Comparison of ENCODE assay signal across 21 cellular contexts in genomic region chr12:28750946-28751714, GRCh38.
"Had no signal": no experiment of that assay in that cellular context is flagged by ENCODE, and none has a peak within 500 bp of the region (broad histone marks: within the 10 kb centered on the region; RNA-seq: fewer than 3 reads in every experiment).

No MANE protein-coding gene starts in this region.

- H3K4me3 ChIP-seq: coronary artery, lung, upper lobe of right lung had no signal

- H3K9me3 ChIP-seq: upper lobe of right lung had no signal

- H3K4me1 ChIP-seq: upper lobe of right lung had no signal

- H3K9me3 Mint-ChIP-seq: activated naive CD8-positive, alpha-beta T cell treated with anti-CD3 and anti-CD28 coated beads for 36 hours; central memory CD8-positive, alpha-beta T cell had no signal

- ATAC-seq: left colon, upper lobe of right lung had no signal

- H3K4me1 Mint-ChIP-seq: activated naive CD8-positive, alpha-beta T cell treated with anti-CD3 and anti-CD28 coated beads for 36 hours; brain; central memory CD8-positive, alpha-beta T cell; nephron progenitor cell had no signal

- H3K27ac Mint-ChIP-seq: activated naive CD8-positive, alpha-beta T cell treated with anti-CD3 and anti-CD28 coated beads for 36 hours; activated T-helper 1 cell treated with anti-CD3 and anti-CD28 coated beads, Interleukin-12 subunit alpha, Interleukin-12 subunit beta, Interleukin-2, Interleukin-4 antibody, amounts not matched to agents 30 ng/mL and 10 ng/mL and 1 ng/mL, durations not matched to agents 14 hours and 24 hours and 36 hours; brain; mesothelial cell of epicardium; nephron progenitor cell; progenitor cell of endocrine pancreas had no signal

- H3K27ac ChIP-seq: coronary artery, upper lobe of right lung, WERI-Rb-1 had no signal

- H3K4me3 Mint-ChIP-seq: activated naive CD8-positive, alpha-beta T cell treated with anti-CD3 and anti-CD28 coated beads for 36 hours; activated T-helper 1 cell treated with anti-CD3 and anti-CD28 coated beads, Interleukin-12 subunit alpha, Interleukin-12 subunit beta, Interleukin-2, Interleukin-4 antibody, amounts not matched to agents 30 ng/mL and 10 ng/mL and 1 ng/mL, durations not matched to agents 14 hours and 24 hours and 36 hours; brain; central memory CD8-positive, alpha-beta T cell; mesothelial cell of epicardium; nephron progenitor cell had no signal

- H3K27me3 ChIP-seq: upper lobe of right lung had no signal

- DNase-seq: activated CD4-positive, alpha-beta T cell treated with anti-CD3 and anti-CD28 coated beads, Interleukin-2, amount 50 U/mL, for 4 hours; activated naive CD8-positive, alpha-beta T cell treated with anti-CD3 and anti-CD28 coated beads for 36 hours; islet precursor cell; left colon; nephron progenitor cell; nucleus accumbens; stimulated activated CD4-positive, alpha-beta T cell treated with anti-CD3 and anti-CD28 coated beads, Interleukin-12 subunit alpha, Interleukin-12 subunit beta, amount 100 ng/mL, for 4 hours; stimulated activated CD4-positive, alpha-beta T cell treated with anti-CD3 and anti-CD28 coated beads, Interleukin-1b, Interleukin-23, amount 100 ng/mL, for 48 hours; stimulated activated CD8-positive, alpha-beta memory T cell treated with anti-CD3 and anti-CD28 coated beads, Interleukin-4, amount 100 ng/mL, for 48 hours; stimulated activated naive CD4-positive, alpha-beta T cell; SW 1271; T-helper 2 cell; upper lobe of right lung; WERI-Rb-1 had no signal

- H3K36me3 Mint-ChIP-seq: brain had no signal

- H3K36me3 ChIP-seq: upper lobe of right lung, WERI-Rb-1 had no signal

- H3K27me3 Mint-ChIP-seq: activated naive CD8-positive, alpha-beta T cell treated with anti-CD3 and anti-CD28 coated beads for 36 hours; central memory CD8-positive, alpha-beta T cell; progenitor cell of endocrine pancreas had no signal
